ENCODE assay signal across 1 cellular context in the genomic region with DNA sequence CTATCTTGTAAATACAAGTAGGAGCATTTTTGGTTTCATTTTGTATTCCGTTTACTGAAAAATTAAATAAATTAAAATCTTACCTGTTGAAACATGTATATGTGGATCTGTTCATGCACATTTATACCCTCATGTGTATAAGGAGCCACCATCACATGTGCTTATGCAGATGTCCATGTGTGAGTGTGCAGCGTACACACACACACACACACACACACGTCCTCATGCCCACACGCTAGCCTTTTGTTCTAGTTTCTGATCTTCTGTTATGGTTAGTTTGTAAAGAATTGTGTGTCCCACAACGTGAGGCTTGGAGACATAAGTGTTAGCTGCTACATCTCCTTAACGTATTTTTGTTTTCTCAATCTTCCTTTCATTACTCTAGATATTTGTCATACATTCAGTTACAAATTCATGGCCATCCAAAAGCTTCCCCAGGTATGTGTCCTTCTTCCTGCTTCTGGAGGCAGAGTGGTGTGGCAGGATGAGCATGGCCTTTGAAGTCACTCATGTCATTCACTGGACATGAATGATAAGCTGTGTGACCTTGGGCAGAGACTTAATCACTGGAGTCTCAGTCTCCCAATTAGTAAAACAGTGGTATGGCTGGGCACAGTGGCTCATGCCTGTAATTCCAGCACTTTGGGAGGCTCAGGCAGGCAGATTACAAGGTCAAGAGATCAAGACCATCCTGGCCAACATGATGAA.
TF ChIP-seq lines count a peak whose summit lies in the region.

No MANE protein-coding gene starts in this region.

TF ChIP-seq in IMR-90, 13 proteins besides CTCF, POLR2A, EP300 and RAD21:
- TF ChIP-seq, protein P1, sequence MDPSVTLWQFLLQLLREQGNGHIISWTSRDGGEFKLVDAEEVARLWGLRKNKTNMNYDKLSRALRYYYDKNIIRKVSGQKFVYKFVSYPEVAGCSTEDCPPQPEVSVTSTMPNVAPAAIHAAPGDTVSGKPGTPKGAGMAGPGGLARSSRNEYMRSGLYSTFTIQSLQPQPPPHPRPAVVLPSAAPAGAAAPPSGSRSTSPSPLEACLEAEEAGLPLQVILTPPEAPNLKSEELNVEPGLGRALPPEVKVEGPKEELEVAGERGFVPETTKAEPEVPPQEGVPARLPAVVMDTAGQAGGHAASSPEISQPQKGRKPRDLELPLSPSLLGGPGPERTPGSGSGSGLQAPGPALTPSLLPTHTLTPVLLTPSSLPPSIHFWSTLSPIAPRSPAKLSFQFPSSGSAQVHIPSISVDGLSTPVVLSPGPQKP (IDR thresholded peaks at IDR 0.05; ENCODE audit: borderline replicate concordance, low read depth, low read length), result no peak
- TF ChIP-seq BHLHE40 (IDR thresholded peaks at IDR 0.05; ENCODE audit: low read depth, low read length) (no peak), CHD1 (IDR thresholded peaks at IDR 0.05; ENCODE audit: low read depth, low read length) (no peak), MXI1 (IDR thresholded peaks at IDR 0.05; ENCODE audit: borderline replicate concordance, low read depth, low read length) (no peak), FOS (IDR thresholded peaks at IDR 0.05; ENCODE audit: low read depth, low read length) (no peak), MAZ (IDR thresholded peaks at IDR 0.05; ENCODE audit: borderline replicate concordance, low read depth, low read length) (no peak), CEBPB (IDR thresholded peaks at IDR 0.05; ENCODE audit: low read depth, low read length) (no peak), SMC3 (IDR thresholded peaks at IDR 0.05; ENCODE audit: low read depth, low read length) (no peak), RFX5 (IDR thresholded peaks at IDR 0.05; ENCODE audit: low read depth, low read length) (no peak), NFE2L2 (IDR thresholded peaks at IDR 0.05; ENCODE audit: low read depth, low read length) (no peak), RCOR1 (IDR thresholded peaks at IDR 0.05; ENCODE audit: insufficient replicate concordance, low read length) (no peak), MAFK (IDR thresholded peaks at IDR 0.05; ENCODE audit: low read depth, low read length) (no peak)
- TF ChIP-seq, protein P2, sequence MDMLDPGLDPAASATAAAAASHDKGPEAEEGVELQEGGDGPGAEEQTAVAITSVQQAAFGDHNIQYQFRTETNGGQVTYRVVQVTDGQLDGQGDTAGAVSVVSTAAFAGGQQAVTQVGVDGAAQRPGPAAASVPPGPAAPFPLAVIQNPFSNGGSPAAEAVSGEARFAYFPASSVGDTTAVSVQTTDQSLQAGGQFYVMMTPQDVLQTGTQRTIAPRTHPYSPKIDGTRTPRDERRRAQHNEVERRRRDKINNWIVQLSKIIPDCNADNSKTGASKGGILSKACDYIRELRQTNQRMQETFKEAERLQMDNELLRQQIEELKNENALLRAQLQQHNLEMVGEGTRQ (IDR thresholded peaks at IDR 0.05; ENCODE audit: low read depth, low read length), result no peak
TF ChIP-seq in IMR-90: peak in this region for 0.
